Comparison of ENCODE assay signal across 29 cellular contexts in genomic region chr21:39483917-39484316, GRCh38. TPM values are rescaled to one million over a fixed set of nuclear protein-coding genes. Genes with fewer than 3 reads are reported as not detected.
A peak's percentile ranks its signal among the peaks of the same experiment; 100 is the strongest.
DNase-seq lines count a peak whose midpoint lies in the region; ATAC-seq and TF ChIP-seq lines count a peak whose summit lies in the region.
"Had no signal": no experiment of that assay in that cellular context is flagged by ENCODE, and none has a peak within 500 bp of the region (broad histone marks: within the 10 kb centered on the region; RNA-seq: fewer than 3 reads in every experiment).

No MANE protein-coding gene starts in this region.

- TF ChIP-seq CTCF in AG09309 (IDR thresholded peaks at IDR 0.05; ENCODE audit: control insufficient read depth, insufficient read depth, low read depth, low read length, missing control alignments) (no peak), brain microvascular endothelial cell (IDR thresholded peaks at IDR 0.05; ENCODE audit: low read depth, low read length, missing control alignments) (no peak), hepatocyte (IDR thresholded peaks at IDR 0.05; ENCODE audit: poor library complexity) (no peak)

- no peaks in the 10 kb centered on the region for H3K9me2 ChIP-seq in hepatocyte (replicated peaks; ENCODE audit: insufficient read depth)

- intact Hi-C loops in Right ventricle myocardium inferior (cut with DNase I): no loop called here

- H3K4me1 ChIP-seq in hepatocyte (ENCODE audit: insufficient read depth): no peaks in the 10 kb centered on the region
- H3K4me1 ChIP-seq: esophagus squamous epithelium, right atrium auricular region had no signal

- H3K27ac ChIP-seq in brain microvascular endothelial cell (no peak overlapping the region), hepatocyte (no peak overlapping the region)
- H3K27ac ChIP-seq: heart left ventricle, KMS-11, right atrium auricular region, tibial nerve had no signal

- WGBS in hepatocyte (ENCODE audit: low lambda C conversion rate, missing lambda C conversion rate): 66% methylated on average over 1 of the region's 1 CpG

- H3K4me3 ChIP-seq in AG09309 (ENCODE audit: control insufficient read depth, low read depth, low read length) (no peak overlapping the region), brain microvascular endothelial cell (ENCODE audit: low read depth, low read length) (no peak overlapping the region), hepatocyte (no peak overlapping the region)
- H3K4me3 ChIP-seq: esophagus squamous epithelium, heart left ventricle, right atrium auricular region, tibial nerve had no signal

- no peaks in the 10 kb centered on the region for H3K79me2 ChIP-seq in hepatocyte

- ATAC-seq in HG03045 (IDR thresholded peaks at IDR 0.05; ENCODE audit: unreplicated experiment) (no peak), Right ventricle myocardium inferior (no peak)
- ATAC-seq: activated CD8-positive, alpha-beta T cell treated with anti-CD3 and anti-CD28 coated beads, Interleukin-2, amount 10 ng/mL, durations not matched to agents 7 days and 5 days; left lobe of liver; naive thymus-derived CD8-positive, alpha-beta T cell had no signal

- no peak overlapping the region for H3K4me2 ChIP-seq in hepatocyte
- H3K4me2 ChIP-seq: KMS-11 had no signal

- DNase-seq in AG09309 (ENCODE audit: low read depth) (peak; percentile 32), M059J (ENCODE audit: low read depth) (peak; percentile 61), brain microvascular endothelial cell (peak; percentile 54), hepatocyte (ENCODE audit: low spot score) (peak; percentile 7), Right ventricle myocardium inferior (ENCODE audit: missing footprints) (no peak), NCI-H82 (lab: John Stamatoyannopoulos, UW) (no peak)
- DNase-seq in effector CD8-positive, alpha-beta T cell (lab: John Stamatoyannopoulos, UW): no peak
- DNase-seq: activated CD4-positive, CD25-positive, alpha-beta regulatory T cell treated with anti-CD3 and anti-CD28 coated beads, Interleukin-2, amount 50 U/mL, for 72 hours; activated CD8-positive, alpha-beta T cell treated with anti-CD3 and anti-CD28 coated beads, Interleukin-2, amount 10 ng/mL, durations not matched to agents 7 days and 5 days; activated naive CD4-positive, alpha-beta T cell treated with Interleukin-2 at 50 U/mL for 16 hours; activated T-cell treated with anti-CD3 and anti-CD28 coated beads, Interleukin-2, amount 50 U/mL, for 24 hours; anterior cingulate cortex; COR-L47; DND-41; effector memory CD4-positive, alpha-beta T cell; esophagus squamous epithelium; H7; heart left ventricle; naive thymus-derived CD8-positive, alpha-beta T cell; NCI-H187 treated with DMSO at 0.1 percent for 48 hours; NCI-H748 treated with DMSO at 0.1 percent for 48 hours; Right ventricle myocardium superior; stimulated activated CD4-positive, alpha-beta T cell treated with anti-CD3 and anti-CD28 coated beads, Interleukin-12 subunit alpha, Interleukin-12 subunit beta, amount 100 ng/mL, for 4 hours; stimulated activated CD4-positive, alpha-beta T cell treated with anti-CD3 and anti-CD28 coated beads, Interleukin-4, amount 100 ng/mL, for 4 hours had no signal

- H3K27me3 ChIP-seq in brain microvascular endothelial cell (replicated peaks): no peaks in the 10 kb centered on the region
- no peaks in the 10 kb centered on the region for H3K27me3 ChIP-seq in hepatocyte
- H3K27me3 ChIP-seq: esophagus squamous epithelium, heart left ventricle, right atrium auricular region, tibial nerve had no signal

- no peaks in the 10 kb centered on the region for H4K20me1 ChIP-seq in hepatocyte (ENCODE audit: insufficient read depth, poor library complexity, severe bottlenecking)

- H3K36me3 ChIP-seq in brain microvascular endothelial cell (replicated peaks): no peaks in the 10 kb centered on the region
- H3K36me3 ChIP-seq in hepatocyte (replicated peaks; ENCODE audit: insufficient read depth, low read depth): no peaks in the 10 kb centered on the region
- H3K36me3 ChIP-seq: esophagus squamous epithelium, right atrium auricular region had no signal

- no peak overlapping the region for H2AFZ ChIP-seq in hepatocyte

- in situ Hi-C loops in brain microvascular endothelial cell (cut with HindIII; ENCODE audit: low pct_ligation_motif_present, low sequenced_read_pairs): no loop called here

- H3K9me3 ChIP-seq in hepatocyte (ENCODE audit: low read depth): no peaks in the 10 kb centered on the region
- H3K9me3 ChIP-seq: esophagus squamous epithelium, heart left ventricle, right atrium auricular region, tibial nerve had no signal

RNA-seq across cellular contexts. Expression of gene SH3BGR, which starts 32.1 kb away (rescaled TPM):
- 2.9 and 3.2 TPM in 2 replicates for total RNA-seq in M059J (2014; rRNA removed; shearing (Covaris generic))
- total RNA-seq in hepatocyte (1.8 and 7.7 TPM in 2 replicates), Right ventricle myocardium inferior (159 TPM)
- 2.5 and 2.8 TPM in 2 replicates for polyA plus RNA-seq in hepatocyte

RNA-seq across cellular contexts. Expression of gene LCA5L, which starts 38.3 kb away (rescaled TPM):
- 0.30 and 1.8 TPM in 2 replicates for total RNA-seq in M059J (2014; rRNA removed; shearing (Covaris generic))
- total RNA-seq in hepatocyte (0.37 and 0.72 TPM in 2 replicates), Right ventricle myocardium inferior (0.46 TPM)
- polyA plus RNA-seq in hepatocyte: 1.8 and 2.4 TPM in 2 replicates

Comparison
In these comparisons a context has a peak if more than half of its experiments do, and no peak if none do; other contexts are left out.
1. DNase-seq: peak in AG09309 (single experiment), M059J (single experiment), brain microvascular endothelial cell (single experiment) and hepatocyte (single experiment); none in Right ventricle myocardium inferior (single experiment), effector CD8-positive, alpha-beta T cell (single experiment) and NCI-H82 (single experiment).
2. RNA of gene SH3BGR, which starts 32.1 kb away (total RNA-seq): 159 TPM in Right ventricle myocardium inferior (single experiment); 2.9 to 3.2 TPM in M059J and 1.8 to 7.7 TPM in hepatocyte; every median in the first group is over 10 times any median in the second.